Comparison of ENCODE assay signal across 9 cellular contexts in genomic region chr11:113994077-113994954, GRCh38. TPM values are rescaled to one million over a fixed set of nuclear protein-coding genes. Genes with fewer than 3 reads are reported as not detected.
DNase-seq lines count a peak whose midpoint lies in the region; ATAC-seq and TF ChIP-seq lines count a peak whose summit lies in the region.
"Had no signal": no experiment of that assay in that cellular context is flagged by ENCODE, and none has a peak within 500 bp of the region (broad histone marks: within the 10 kb centered on the region; RNA-seq: fewer than 3 reads in every experiment).

No MANE protein-coding gene starts in this region.

- no peak overlapping the region for H3K23ac ChIP-seq in neuronal stem cell (ENCODE audit: low read depth, low read length, poor library complexity)

- no peaks in the 10 kb centered on the region for H3K36me3 Mint-ChIP-seq in CD8-positive, alpha-beta T cell

- H3K27ac Mint-ChIP-seq in CD8-positive, alpha-beta T cell: no peak overlapping the region

- no peaks in the 10 kb centered on the region for H3K27me3 ChIP-seq in CD8-positive, alpha-beta T cell (ENCODE audit: insufficient read depth, low read length)
- H3K27me3 ChIP-seq in HL-60 (ENCODE audit: insufficient read depth, poor library complexity, severe bottlenecking) (no peaks in the 10 kb centered on the region), neuronal stem cell (ENCODE audit: control insufficient read depth in 3 of 3, insufficient read depth in 3 of 3, low read depth in 1 of 3, low read length in 3 of 3) (no peaks in the 10 kb centered on the region)

- no peak overlapping the region for H2BK15ac ChIP-seq in neuronal stem cell (ENCODE audit: low read length)

- H4K91ac ChIP-seq in neuronal stem cell (ENCODE audit: low read depth, low read length, poor library complexity): no peak overlapping the region

- no peak overlapping the region for H4K8ac ChIP-seq in neuronal stem cell (ENCODE audit: low read depth, low read length)

- H3K18ac ChIP-seq in neuronal stem cell (ENCODE audit: low read length): no peak overlapping the region

- WGBS in neuronal stem cell (ENCODE audit: extremely low coverage in 2 of 2, insufficient read length in 2 of 2, insufficient replicate concordance in 1 of 2), 2 donors: no CpG with 5 or more reads among the region's 6 CpGs

- no peak overlapping the region for H2BK12ac ChIP-seq in neuronal stem cell (ENCODE audit: low read length)

- no peak overlapping the region for H3K27ac ChIP-seq in CD8-positive, alpha-beta T cell (ENCODE audit: low read depth, low read length)
- H3K27ac ChIP-seq in HL-60 (replicated peaks) (no peak overlapping the region), neuronal stem cell (replicated peaks; ENCODE audit: low read length) (peak overlapping the region; percentile 28)

- no peak for ATAC-seq in CD8-positive, alpha-beta T cell
- ATAC-seq in GM19035 (IDR thresholded peaks at IDR 0.05; ENCODE audit: unreplicated experiment): no peak

- H3K14ac ChIP-seq in neuronal stem cell (ENCODE audit: low read length): peak overlapping the region; percentile 39

- no peaks in the 10 kb centered on the region for H3K9me3 ChIP-seq in CD8-positive, alpha-beta T cell (ENCODE audit: low read length)
- H3K9me3 ChIP-seq in neuronal stem cell (replicated peaks in 1 of 2; ENCODE audit: control insufficient read depth in 2 of 2, insufficient read depth in 1 of 2, low read depth in 1 of 2, low read length in 2 of 2): no peaks in the 10 kb centered on the region

- no peak overlapping the region for H3K4me3 ChIP-seq in CD8-positive, alpha-beta T cell (ENCODE audit: low read depth, low read length)
- H3K4me3 ChIP-seq in HL-60 (replicated peaks; ENCODE audit: insufficient read depth, low read length): no peak overlapping the region
- no peak overlapping the region for H3K4me3 ChIP-seq in epithelial cell of esophagus (ENCODE audit: low read length)
- H3K4me3 ChIP-seq in neuronal stem cell (ENCODE audit: low read length in 2 of 2): no peak overlapping the region

- intact Hi-C loops in CD8-positive, alpha-beta T cell (cut with DNase I, micrococcal nuclease): loop anchor here (1.0 kb wide), 3 partner anchors 98 to 267 kb away; no protein-coding TSS in a partner anchor

- H3K9ac ChIP-seq in neuronal stem cell (ENCODE audit: low read depth, low read length, poor library complexity): no peak overlapping the region

- H3K4me2 ChIP-seq in neuronal stem cell (ENCODE audit: insufficient read depth, low read length, poor library complexity, severe bottlenecking): no peak overlapping the region

- no peaks in the 10 kb centered on the region for H3K79me1 ChIP-seq in neuronal stem cell (ENCODE audit: low read depth, low read length)

- TF ChIP-seq CTCF in CD8-positive, alpha-beta T cell (IDR thresholded peaks at IDR 0.05): peak; percentile 80
- TF ChIP-seq CTCF in HL-60 (IDR thresholded peaks at IDR 0.05; ENCODE audit: insufficient read depth, low read length) (peak; percentile 33), epithelial cell of esophagus (IDR thresholded peaks at IDR 0.05; ENCODE audit: insufficient read depth, low read depth, low read length, missing control alignments) (peak; percentile 75)

- no peak overlapping the region for H3K4me3 Mint-ChIP-seq in CD8-positive, alpha-beta T cell

- H3K4me1 ChIP-seq in CD8-positive, alpha-beta T cell (ENCODE audit: insufficient read depth, low read length): no peaks in the 10 kb centered on the region
- H3K4me1 ChIP-seq in neuronal stem cell (ENCODE audit: control insufficient read depth in 2 of 2, insufficient read depth in 1 of 2, low read depth in 1 of 2, low read length in 2 of 2): peaks cover 3 to 32% of the 10 kb centered on the region in 2 donors

- H3K36me3 ChIP-seq in CD8-positive, alpha-beta T cell (ENCODE audit: insufficient read depth, low read length): no peaks in the 10 kb centered on the region
- no peaks in the 10 kb centered on the region for H3K36me3 ChIP-seq in neuronal stem cell (replicated peaks in 1 of 2; ENCODE audit: control insufficient read depth in 2 of 2, insufficient read depth in 2 of 2, low read length in 2 of 2)

- H2BK5ac ChIP-seq in neuronal stem cell (ENCODE audit: low read length): no peak overlapping the region

- POLR2A ChIA-PET in CD8-positive, alpha-beta T cell (lab: Charles Lee): no interaction called here

- no peak overlapping the region for H2BK120ac ChIP-seq in neuronal stem cell (ENCODE audit: low read depth, low read length)

- no peaks in the 10 kb centered on the region for H3K9me3 Mint-ChIP-seq in CD8-positive, alpha-beta T cell

- peak overlapping the region; percentile 81 for H2AK5ac ChIP-seq in neuronal stem cell (ENCODE audit: low read depth, low read length)

- H3K4me1 Mint-ChIP-seq in CD8-positive, alpha-beta T cell (ENCODE audit: low read depth): no peaks in the 10 kb centered on the region

- peaks cover 28% of the 10 kb centered on the region for H3K27me3 Mint-ChIP-seq in CD8-positive, alpha-beta T cell (ENCODE audit: low read depth)

- CTCF ChIA-PET in CD8-positive, alpha-beta T cell (lab: Charles Lee): interaction anchor here (0.5 to 16.9 kb wide), 35 partner anchors 8 to 350 kb away, joined by 3 to 357 read pairs (median 4); partner anchors contain the start of gene HTR3A

- no peak overlapping the region for H2AFZ ChIP-seq in neuronal stem cell (ENCODE audit: low read length)

- peak; percentile 10 to 65 (median 27) for DNase-seq in CD8-positive, alpha-beta T cell
- DNase-seq in HL-60 (ENCODE audit: low read depth in 1 of 2, low spot score in 1 of 2) (no peak), epithelial cell of esophagus (ENCODE audit: low read depth) (peak; percentile 7), neuronal stem cell (ENCODE audit: low spot score) (peak; percentile 48), NCI-H187 (lab: John Stamatoyannopoulos, UW) (no peak), NCI-H1694 (lab: John Stamatoyannopoulos, UW) (no peak)
- peak; percentile 9 to 11 for DNase-seq in activated CD4-positive, alpha-beta T cell treated with anti-CD3 and anti-CD28 coated beads, Interleukin-2, amount 50 U/mL, for 24 hours (ENCODE audit: low read depth in 1 of 2, low spot score in 1 of 2)

- no peak overlapping the region for H3K4ac ChIP-seq in neuronal stem cell (ENCODE audit: low read length)

RNA-seq across cellular contexts. Expression of gene HTR3A, which starts 19.4 kb away (rescaled TPM):
- not detected for total RNA-seq in CD8-positive, alpha-beta T cell
- polyA plus RNA-seq in neuronal stem cell (2013, experiment 1 of 2): 0.21 TPM
- polyA plus RNA-seq in neuronal stem cell (2013, experiment 2 of 2): 0.18 TPM
- total RNA-seq: HT1080 had no signal

Comparison
In these comparisons a context has a peak if more than half of its experiments do, and no peak if none do; other contexts are left out.
1. DNase-seq: peak in CD8-positive, alpha-beta T cell (7 of 7), activated CD4-positive, alpha-beta T cell treated with anti-CD3 and anti-CD28 coated beads, Interleukin-2, amount 50 U/mL, for 24 hours (2 of 2), epithelial cell of esophagus (single experiment) and neuronal stem cell (single experiment); none in HL-60 (0 of 2), NCI-H187 (0 of 2) and NCI-H1694 (single experiment).
2. Peak in every context shown above with its lines, with median percentiles within 50 percentile points of each other: CTCF ChIP-seq.